ENCODE assay signal across 34 cellular contexts in the genomic region with DNA sequence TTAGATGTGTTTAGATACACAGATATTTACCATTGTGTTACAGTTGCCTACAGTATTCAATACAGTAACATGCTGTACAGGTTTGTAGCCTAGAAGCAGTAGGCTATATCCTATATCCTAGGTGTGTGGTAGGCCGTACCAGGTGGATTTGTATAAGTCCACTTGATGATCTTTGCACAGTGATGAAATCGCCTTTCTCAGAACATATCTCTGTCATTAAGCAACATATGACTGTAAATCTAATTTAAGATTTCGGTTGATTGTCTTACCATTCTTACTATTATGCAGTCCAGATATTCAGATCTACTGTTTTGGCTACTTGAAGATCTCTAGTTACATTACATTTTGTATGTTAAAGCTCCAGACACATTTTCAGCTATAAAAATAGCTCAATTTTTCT.
"Had no signal": no experiment of that assay in that cellular context is flagged by ENCODE, and none has a peak within 500 bp of the region (broad histone marks: within the 10 kb centered on the region; RNA-seq: fewer than 3 reads in every experiment).

No MANE protein-coding gene starts in this region.

- DNase-seq: Kasumi-1, KG1, MM.1S, NCI-H1048, NCI-H1092 treated with DMSO at 0.1 percent for 48 hours, NCI-H1105 treated with DMSO at 0.1 percent for 48 hours, NCI-H1417, NCI-H1436, NCI-H146, NCI-H1694, NCI-H187, NCI-H1930, NCI-H2029 treated with DMSO at 0.1 percent for 48 hours, NCI-H2081 treated with DMSO at 0.1 percent for 48 hours, NCI-H2107, NCI-H2171, NCI-H226, NCI-H446 treated with DMSO at 0.1 percent for 48 hours, NCI-H510A, NCI-H524, NCI-H526, NCI-H69, NCI-H748 treated with DMSO at 0.1 percent for 48 hours, NCI-H82, PC-9, SHP77, SIG-M5, SJCRH30, T-cell had no signal

- H3K27me3 ChIP-seq: SJCRH30 had no signal

- H3K4me3 ChIP-seq: PC-9, SJCRH30, SK-N-MC had no signal

- H3K4me1 ChIP-seq: SJCRH30 had no signal

- H2AFZ ChIP-seq: PC-9 had no signal

- ATAC-seq: Panc1, Right ventricle myocardium inferior, SK-N-SH treated with all-trans-retinoic acid at 6 μM for 48 hours, T-cell had no signal

- H3K27ac ChIP-seq: PC-9, RWPE1, SJCRH30, SK-N-MC had no signal

- H3K9me3 ChIP-seq: SJCRH30 had no signal

- H3K4me2 ChIP-seq: PC-9 had no signal
